Comparison of ENCODE assay signal across 8 cellular contexts in genomic region chr10:97454330-97455036, GRCh38. TPM values are rescaled to one million over a fixed set of nuclear protein-coding genes. Genes with fewer than 3 reads are reported as not detected.
A peak's percentile ranks its signal among the peaks of the same experiment; 100 is the strongest.
DNase-seq lines count a peak whose midpoint lies in the region; TF ChIP-seq lines count a peak whose summit lies in the region.

No MANE protein-coding gene starts in this region.

- H2AK5ac ChIP-seq in mesendoderm (ENCODE audit: low read length) = no peak overlapping the region

- no peaks in the 10 kb centered on the region for H3K9me3 Mint-ChIP-seq in brain

- H3K4me1 ChIP-seq in mesendoderm (ENCODE audit: control insufficient read depth, low read depth, low read length) = no peaks in the 10 kb centered on the region

- H4K8ac ChIP-seq in mesendoderm (ENCODE audit: low read depth, low read length) = no peak overlapping the region

- peaks cover 25% of the 10 kb centered on the region for H3K4me1 Mint-ChIP-seq in brain

- no peaks in the 10 kb centered on the region for H3K27me3 ChIP-seq in mesendoderm (ENCODE audit: insufficient read depth, low read length, poor library complexity)

- peaks cover 70% of the 10 kb centered on the region for H3K36me3 Mint-ChIP-seq in brain

- no peak overlapping the region for H3K4ac ChIP-seq in mesendoderm (ENCODE audit: low read depth, low read length)

- peaks cover 15% of the 10 kb centered on the region for H3K36me3 ChIP-seq in mesendoderm (ENCODE audit: control insufficient read depth, insufficient read depth, low read length)

- no peaks in the 10 kb centered on the region for H3K27me3 Mint-ChIP-seq in brain

- H3K79me2 ChIP-seq in mesendoderm (ENCODE audit: control insufficient read depth, insufficient read depth, low read length) = peaks cover 7% of the 10 kb centered on the region

- no peak overlapping the region for H3K27ac ChIP-seq in mesendoderm (ENCODE audit: low read depth, low read length)

- H3K9ac ChIP-seq in mesendoderm (ENCODE audit: low read length) = no peak overlapping the region

- no peak overlapping the region for H3K18ac ChIP-seq in mesendoderm (ENCODE audit: low read length)

- no peak overlapping the region for H4K5ac ChIP-seq in mesendoderm (ENCODE audit: low read length)

- H2BK5ac ChIP-seq in mesendoderm (ENCODE audit: low read length) = no peak overlapping the region

- H2BK15ac ChIP-seq in mesendoderm (replicated peaks; ENCODE audit: low read depth) = no peak overlapping the region

- H3K27ac Mint-ChIP-seq in brain = peak overlapping the region in 4 of 5 experiments; percentile 28 to 79 (median 52)

- H3K56ac ChIP-seq in mesendoderm (ENCODE audit: low read length) = no peak overlapping the region

- no peak overlapping the region for H3K4me3 ChIP-seq in mesendoderm (ENCODE audit: low read length)

- H2BK120ac ChIP-seq in mesendoderm (ENCODE audit: low read depth, low read length) = no peak overlapping the region

- DNase-seq in Ammon's horn (ENCODE audit: low spot score) (peak; percentile 43), OCI-M1 (lab: John Stamatoyannopoulos, UW) (peak; percentile 17), lung microvascular endothelial cell (ENCODE audit: low read depth in 2 of 2) (peak; percentile 36 to 55), NCI-H526 (lab: John Stamatoyannopoulos, UW) (no peak), NCI-H446 (lab: John Stamatoyannopoulos, UW) (no peak), mesendoderm (no peak), NCI-H1417 treated with DMSO at 0.1 percent for 48 hours (lab: John Stamatoyannopoulos, UW) (no peak)

- no peak overlapping the region for H3K4me3 Mint-ChIP-seq in brain

- no peak overlapping the region for H3K4me2 ChIP-seq in mesendoderm (ENCODE audit: low read length)

- TF ChIP-seq CTCF in brain (conservative IDR thresholded peaks at IDR 0.05) = no peak

- no peak overlapping the region for H3K23ac ChIP-seq in mesendoderm (ENCODE audit: low read length)

- no CpG with 5 or more reads among the region's 3 CpGs for WGBS in mesendoderm (ENCODE audit: extremely low coverage, insufficient coverage, low lambda C conversion rate)

- H3K79me1 ChIP-seq in mesendoderm (ENCODE audit: low read length) = peaks cover 14% of the 10 kb centered on the region

RNA-seq across cellular contexts. Expression of gene ZDHHC16, which starts 8.5 kb away (rescaled TPM):
- 27.2 TPM for polyA plus RNA-seq in brain (ENCODE audit: insufficient read depth, low read depth, low replicate concordance)
- 21.6 and 26.2 TPM in 2 replicates for total RNA-seq in lung microvascular endothelial cell
- 42.5 TPM for polyA plus RNA-seq in mesendoderm (2013, experiment 1 of 2)
- polyA plus RNA-seq in mesendoderm (2013, experiment 2 of 2) = 41.6 TPM

RNA-seq across cellular contexts. Expression of gene EXOSC1, which starts 8.7 kb away (rescaled TPM):
- 27.5 TPM for polyA plus RNA-seq in brain (ENCODE audit: insufficient read depth, low read depth, low replicate concordance)
- 20.6 and 23.1 TPM in 2 replicates for total RNA-seq in lung microvascular endothelial cell
- polyA plus RNA-seq in mesendoderm (2013, experiment 1 of 2) = 87.4 TPM
- 87.3 TPM for polyA plus RNA-seq in mesendoderm (2013, experiment 2 of 2)

RNA-seq across cellular contexts. Expression of gene PGAM1, which starts 28.5 kb away (rescaled TPM):
- 278 TPM for polyA plus RNA-seq in brain (ENCODE audit: insufficient read depth, low read depth, low replicate concordance)
- total RNA-seq in lung microvascular endothelial cell = 209 and 215 TPM in 2 replicates
- polyA plus RNA-seq in mesendoderm (2013, experiment 1 of 2) = 582 TPM
- 593 TPM for polyA plus RNA-seq in mesendoderm (2013, experiment 2 of 2)

RNA-seq across cellular contexts. Expression of gene MMS19, which starts 43.7 kb away (rescaled TPM):
- polyA plus RNA-seq in brain (ENCODE audit: insufficient read depth, low read depth, low replicate concordance) = 43.3 TPM
- total RNA-seq in lung microvascular endothelial cell = 39.7 and 47.2 TPM in 2 replicates
- 109 TPM for polyA plus RNA-seq in mesendoderm (2013, experiment 1 of 2)
- 111 TPM for polyA plus RNA-seq in mesendoderm (2013, experiment 2 of 2)

RNA-seq across cellular contexts. Expression of gene UBTD1, which starts 44.2 kb away (rescaled TPM):
- polyA plus RNA-seq in brain (ENCODE audit: insufficient read depth, low read depth, low replicate concordance) = 9.8 TPM
- total RNA-seq in lung microvascular endothelial cell = 41.6 and 59.9 TPM in 2 replicates
- 14.0 TPM for polyA plus RNA-seq in mesendoderm (2013, experiment 1 of 2)
- 13.9 TPM for polyA plus RNA-seq in mesendoderm (2013, experiment 2 of 2)

Comparison
In these comparisons a context has a peak if more than half of its experiments do, and no peak if none do; other contexts are left out.
1. DNase-seq: peak in Ammon's horn (single experiment), OCI-M1 (single experiment) and lung microvascular endothelial cell (2 of 2); none in NCI-H526 (0 of 2), NCI-H446 (0 of 2), mesendoderm (single experiment) and NCI-H1417 treated with DMSO at 0.1 percent for 48 hours (single experiment).